In the genomic region with DNA sequence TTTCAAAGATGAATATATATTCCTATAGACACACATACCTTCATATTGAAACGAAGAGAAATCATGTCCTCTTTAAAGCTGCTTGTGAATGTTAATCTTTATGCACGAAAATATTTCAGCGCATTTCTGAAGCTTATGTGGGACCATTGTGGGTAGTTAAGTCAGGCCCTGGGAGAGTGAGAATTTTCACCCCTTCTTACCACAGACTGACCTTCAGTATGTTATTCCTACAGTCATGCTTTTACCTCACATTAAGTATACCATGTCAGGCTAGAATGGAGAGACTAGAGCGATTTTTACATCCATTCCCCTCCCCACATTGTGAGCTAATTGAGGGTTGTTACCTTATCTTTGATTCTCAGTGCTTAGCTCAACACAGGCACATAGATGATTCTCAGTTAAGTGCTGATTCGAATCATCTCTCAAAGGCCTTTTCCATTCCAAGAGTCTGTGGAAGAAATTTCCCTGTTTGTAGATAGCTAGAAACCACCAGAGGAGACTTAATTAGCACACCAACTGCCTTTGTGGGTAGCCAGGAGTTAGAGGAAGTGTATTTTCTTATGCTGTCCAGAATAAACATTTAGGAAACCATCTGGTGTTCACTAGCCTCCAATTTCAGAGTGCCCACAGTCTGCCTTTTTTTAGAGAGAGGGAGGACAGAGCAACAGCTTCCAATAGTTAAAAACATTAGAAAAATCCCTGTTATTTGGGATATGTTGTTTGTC, we compare ENCODE assay signal across 16 cellular contexts.
DNase-seq lines count a peak whose midpoint lies in the region; ATAC-seq and TF ChIP-seq lines count a peak whose summit lies in the region.
"Had no signal": no experiment of that assay in that cellular context is flagged by ENCODE, and none has a peak within 500 bp of the region (broad histone marks: within the 10 kb centered on the region; RNA-seq: fewer than 3 reads in every experiment).

No MANE protein-coding gene starts in this region.

- H3K27ac Mint-ChIP-seq in brain (peak overlapping the region in 3 of 5 experiments; percentile 23 to 62 (median 25)), osteocyte (ENCODE audit: unreplicated experiment) (peak overlapping the region; percentile 59)
- H3K27ac Mint-ChIP-seq: B cell; T-helper 2 cell treated with Interferon-gamma antibody and Interleukin-4, amounts not matched to agents 5 μg/mL and 100 μg/mL, for 36 hours had no signal

- H3K9me3 Mint-ChIP-seq in brain (no peaks in the 10 kb centered on the region), osteocyte (ENCODE audit: unreplicated experiment) (no peaks in the 10 kb centered on the region)
- H3K9me3 Mint-ChIP-seq: T-helper 2 cell treated with Interferon-gamma antibody and Interleukin-4, amounts not matched to agents 5 μg/mL and 100 μg/mL, for 36 hours had no signal

- H3K27me3 Mint-ChIP-seq in brain (peaks cover 7% of the 10 kb centered on the region), osteocyte (ENCODE audit: unreplicated experiment) (no peaks in the 10 kb centered on the region)

- no peak for ATAC-seq in HG02870 (IDR thresholded peaks at IDR 0.05; ENCODE audit: unreplicated experiment)

- no peak for TF ChIP-seq CTCF in brain (conservative IDR thresholded peaks at IDR 0.05)
- no peak for TF ChIP-seq CTCF in osteocyte (IDR thresholded peaks at IDR 0.05)

- DNase-seq in NCI-H2171 treated with DMSO at 0.1 percent for 48 hours (lab: John Stamatoyannopoulos, UW) (peak; percentile 3), NCI-H2171 (lab: John Stamatoyannopoulos, UW) (no peak), NOMO-1 treated with DMSO at 0.1 percent for 48 hours (lab: John Stamatoyannopoulos, UW; ENCODE audit: unreplicated experiment) (peak; percentile 64), osteocyte (ENCODE audit: extremely low spot score, unreplicated experiment) (no peak), pons (ENCODE audit: low spot score) (no peak), amniotic stem cell (lab: John Stamatoyannopoulos, UW) (no peak)
- DNase-seq: activated effector memory CD4-positive, alpha-beta T cell treated with anti-CD3 and anti-CD28 coated beads, Interleukin-2, amount 50 U/mL, for 16 hours; hypothalamus; NCI-H1930; SHP77; stimulated activated CD4-positive, alpha-beta T cell treated with anti-CD3 and anti-CD28 coated beads, Interleukin-12 subunit alpha, Interleukin-12 subunit beta, amount 100 ng/mL, for 4 hours; testis had no signal

- H3K4me3 Mint-ChIP-seq in brain (no peak overlapping the region), osteocyte (ENCODE audit: unreplicated experiment) (no peak overlapping the region)
- H3K4me3 Mint-ChIP-seq: B cell; T-helper 2 cell treated with Interferon-gamma antibody and Interleukin-4, amounts not matched to agents 5 μg/mL and 100 μg/mL, for 36 hours had no signal

- peaks cover 42% of the 10 kb centered on the region for H3K36me3 Mint-ChIP-seq in brain
- peaks cover 21% of the 10 kb centered on the region for H3K36me3 Mint-ChIP-seq in osteocyte (ENCODE audit: unreplicated experiment)

- H3K4me1 Mint-ChIP-seq in brain (peaks cover 40% of the 10 kb centered on the region), osteocyte (ENCODE audit: unreplicated experiment) (peaks cover 31% of the 10 kb centered on the region)
- H3K4me1 Mint-ChIP-seq: B cell had no signal

Comparison
In these comparisons a context has a peak if more than half of its experiments do, and no peak if none do; other contexts are left out.
1. DNase-seq: peak in NCI-H2171 treated with DMSO at 0.1 percent for 48 hours (single experiment) and NOMO-1 treated with DMSO at 0.1 percent for 48 hours (single experiment); none in NCI-H2171 (single experiment), osteocyte (single experiment), pons (single experiment) and amniotic stem cell (single experiment).